In the genomic region with DNA sequence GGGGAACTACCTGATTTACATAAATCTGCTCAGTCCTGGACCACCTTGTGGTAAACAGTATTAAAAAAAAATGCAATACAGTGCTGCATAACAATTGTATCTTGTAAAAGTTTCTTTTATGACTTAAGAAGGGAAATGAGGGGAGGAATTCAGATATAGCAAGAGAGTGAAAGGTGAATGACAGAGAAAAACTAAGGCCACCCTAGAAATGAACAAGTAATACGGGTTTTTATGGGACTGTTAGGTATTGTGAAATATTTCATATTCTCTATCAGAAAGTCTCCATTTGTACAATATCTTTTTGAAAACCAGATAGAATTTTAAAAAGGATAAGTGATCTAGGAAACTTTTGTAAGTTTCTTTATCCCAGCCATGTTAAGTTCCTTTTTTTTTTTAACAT, we compare ENCODE assay signal across 1 cellular context.
TF ChIP-seq lines count a peak whose summit lies in the region.

No MANE protein-coding gene starts in this region.

TF ChIP-seq in K562, 482 proteins besides CTCF, POLR2A, EP300 and RAD21:
- TF ChIP-seq MGA (IDR thresholded peaks at IDR 0.05) (no peak), NCOR1 (IDR thresholded peaks at IDR 0.05) (no peak), PML (IDR thresholded peaks at IDR 0.05; ENCODE audit: low read length) (no peak), NFE2L1 (tag; IDR thresholded peaks at IDR 0.05; ENCODE audit: borderline replicate concordance, low read depth) (no peak), NCOA4 (IDR thresholded peaks at IDR 0.05; ENCODE audit: partially characterized antibody) (no peak), POU5F1 (IDR thresholded peaks at IDR 0.05; ENCODE audit: borderline replicate concordance, low read depth, low read length, partially characterized antibody) (no peak), CEBPB (tag; IDR thresholded peaks at IDR 0.05) (peak; percentile 72), ZNF512 (tag; IDR thresholded peaks at IDR 0.05) (peak; percentile 44; the same call in 1 of the 2 replicates), CEBPG (CRISPR knock-in tag; IDR thresholded peaks at IDR 0.05) (no peak), CEBPG (tag; conservative IDR thresholded peaks at IDR 0.05 in 1 of 2, IDR thresholded peaks at IDR 0.05 in 1 of 2) (peak; percentile 16 to 48; a peak in 2 of 4 replicates), TRIM24 (IDR thresholded peaks at IDR 0.05) (no peak), ZZZ3 (IDR thresholded peaks at IDR 0.05) (no peak), ZNF830 (CRISPR knock-in tag; IDR thresholded peaks at IDR 0.05) (no peak), ZNF384 (IDR thresholded peaks at IDR 0.05; ENCODE audit: low read depth, low read length) (no peak)
